Comparison of ENCODE assay signal across 8 cellular contexts in the genomic region with DNA sequence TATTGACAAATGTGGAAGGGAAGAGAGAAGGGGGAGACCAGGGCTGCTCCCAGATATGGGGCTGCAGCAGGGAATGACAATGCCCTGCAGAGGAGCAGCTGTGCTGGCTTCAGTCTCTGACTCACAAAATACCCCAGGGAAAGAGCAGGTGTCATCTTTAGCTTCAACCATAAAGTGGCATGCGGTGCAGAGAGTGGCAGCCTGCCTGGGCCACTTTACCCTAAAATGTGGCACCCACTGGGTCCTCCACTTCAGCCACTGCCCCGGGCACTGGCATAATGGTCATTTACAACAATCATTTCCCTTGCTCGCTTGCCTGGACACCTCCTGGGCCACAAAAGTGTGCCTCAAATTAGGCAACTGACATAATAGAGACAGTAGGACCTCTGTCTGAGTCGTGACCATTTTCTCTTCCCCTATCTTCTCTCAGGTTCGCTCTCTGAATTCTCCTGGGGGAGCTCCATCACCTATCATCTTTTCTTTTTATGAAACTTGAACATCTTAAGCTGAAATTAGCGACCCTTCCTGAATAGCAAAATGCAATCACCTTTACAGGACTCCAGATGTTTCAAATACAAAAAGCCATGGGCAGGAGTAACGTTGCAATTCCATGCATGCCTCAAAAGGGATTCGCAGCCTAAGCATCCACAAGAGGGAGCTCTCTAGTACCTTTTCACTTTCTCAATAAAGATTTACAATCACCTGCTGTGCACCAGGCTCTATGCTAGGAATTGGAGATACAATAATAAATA.
A peak's percentile ranks its signal among the peaks of the same experiment; 100 is the strongest.
DNase-seq lines count a peak whose midpoint lies in the region; ATAC-seq and FAIRE-seq lines count a peak whose summit lies in the region.

No MANE protein-coding gene starts in this region.

- H2BK5ac ChIP-seq in trophoblast cell (ENCODE audit: low read depth, low read length, poor library complexity) = no peak overlapping the region

- peaks cover 0 to 2% (median 0%) of the 10 kb centered on the region in 4 donors for H3K4me1 Mint-ChIP-seq in CD4-positive, CD25-positive, alpha-beta regulatory T cell

- no peak for ATAC-seq in CD4-positive, CD25-positive, alpha-beta regulatory T cell (ENCODE audit: low read depth in 2 of 2)
- ATAC-seq in HG02943 (IDR thresholded peaks at IDR 0.05; ENCODE audit: low read depth, unreplicated experiment) (peak; percentile 77), HG03196 (IDR thresholded peaks at IDR 0.05; ENCODE audit: unreplicated experiment) (no peak)

- no peak overlapping the region for H3K18ac ChIP-seq in trophoblast cell (ENCODE audit: low read length)

- no peaks in the 10 kb centered on the region for H3K36me3 ChIP-seq in CD4-positive, CD25-positive, alpha-beta regulatory T cell (ENCODE audit: control insufficient read depth, insufficient read depth, low read length)
- no peaks in the 10 kb centered on the region for H3K36me3 ChIP-seq in trophoblast cell (ENCODE audit: control insufficient read depth in 1 of 2, insufficient read depth in 2 of 2, low read length in 2 of 2)

- H3K36me3 Mint-ChIP-seq in CD4-positive, CD25-positive, alpha-beta regulatory T cell = no peaks in the 10 kb centered on the region

- no peak overlapping the region for H2AK5ac ChIP-seq in trophoblast cell (ENCODE audit: low read length)

- H2AFZ ChIP-seq in trophoblast cell (ENCODE audit: insufficient read depth, low read length, poor library complexity) = no peak overlapping the region

- peak overlapping the region; percentile 52 for H2BK12ac ChIP-seq in trophoblast cell (ENCODE audit: low read length)

- H3K9me3 Mint-ChIP-seq in CD4-positive, CD25-positive, alpha-beta regulatory T cell = no peaks in the 10 kb centered on the region

- H3K27ac ChIP-seq in CD4-positive, CD25-positive, alpha-beta regulatory T cell (ENCODE audit: insufficient read depth, low read length, poor library complexity, severe bottlenecking) = no peak overlapping the region
- no peak overlapping the region for H3K27ac ChIP-seq in trophoblast cell (ENCODE audit: low read depth, low read length)

- H3K4me2 ChIP-seq in trophoblast cell (ENCODE audit: low read length) = no peak overlapping the region

- no peak overlapping the region for H3K4me3 ChIP-seq in CD4-positive, CD25-positive, alpha-beta regulatory T cell (ENCODE audit: low read depth, low read length)
- no peak overlapping the region for H3K4me3 ChIP-seq in trophoblast cell (ENCODE audit: low read depth, low read length)

- H2BK120ac ChIP-seq in trophoblast cell (ENCODE audit: insufficient read depth, low read length, poor library complexity) = no peak overlapping the region

- no peak overlapping the region for H4K8ac ChIP-seq in trophoblast cell (ENCODE audit: low read depth, low read length)

- H3K79me1 ChIP-seq in trophoblast cell (ENCODE audit: low read length) = no peaks in the 10 kb centered on the region

- peak overlapping the region; percentile 17 for H4K91ac ChIP-seq in trophoblast cell (ENCODE audit: low read depth, low read length)

- H3K4ac ChIP-seq in trophoblast cell (ENCODE audit: low read depth, low read length) = no peak overlapping the region

- peaks cover 24% of the 10 kb centered on the region for H3K27me3 Mint-ChIP-seq in CD4-positive, CD25-positive, alpha-beta regulatory T cell

- WGBS in trophoblast cell (ENCODE audit: extremely low coverage, insufficient coverage, insufficient read length) = no CpG with 5 or more reads among the region's 8 CpGs

- no peaks in the 10 kb centered on the region for H3K9me3 ChIP-seq in CD4-positive, CD25-positive, alpha-beta regulatory T cell (ENCODE audit: control insufficient read depth in 2 of 2, low read length in 2 of 2)
- no peaks in the 10 kb centered on the region for H3K9me3 ChIP-seq in trophoblast cell (ENCODE audit: insufficient read depth, low read depth, low read length)

- peak in 2 of 3 donors; percentile 4 to 30 for DNase-seq in CD4-positive, CD25-positive, alpha-beta regulatory T cell
- DNase-seq in GM18507 (ENCODE audit: extremely low spot score, insufficient read length, low read depth) (peak; percentile 15), NCI-H1417 treated with DMSO at 0.1 percent for 48 hours (lab: John Stamatoyannopoulos, UW) (peak; percentile 49), SW480 (ENCODE audit: low spot score) (peak; percentile 74), fibroblast of gingiva (ENCODE audit: low read depth) (peak; percentile 6), trophoblast cell (peak; percentile 33 to 82)

- H3K4me1 ChIP-seq in CD4-positive, CD25-positive, alpha-beta regulatory T cell (ENCODE audit: control insufficient read depth, insufficient read depth, low read length, poor library complexity, severe bottlenecking) = no peaks in the 10 kb centered on the region
- H3K4me1 ChIP-seq in trophoblast cell (ENCODE audit: control insufficient read depth in 1 of 2, insufficient read depth in 2 of 2, low read length in 2 of 2) = no peaks in the 10 kb centered on the region

- H3K79me2 ChIP-seq in trophoblast cell (ENCODE audit: control insufficient read depth, insufficient read depth, low read length, poor library complexity) = no peaks in the 10 kb centered on the region

- H4K12ac ChIP-seq in trophoblast cell (ENCODE audit: low read depth, low read length) = no peak overlapping the region

- H3K27ac Mint-ChIP-seq in CD4-positive, CD25-positive, alpha-beta regulatory T cell = no peak overlapping the region

- H3K23ac ChIP-seq in trophoblast cell (ENCODE audit: low read length) = no peak overlapping the region

- no peak overlapping the region for H3K4me3 Mint-ChIP-seq in CD4-positive, CD25-positive, alpha-beta regulatory T cell

- H3K9ac ChIP-seq in trophoblast cell (ENCODE audit: low read length) = no peak overlapping the region

- no peak overlapping the region for H3K14ac ChIP-seq in trophoblast cell (ENCODE audit: low read length)

- FAIRE-seq in GM18507 (lab: Jason Lieb, UNC) = peak; percentile 78

- peaks cover 6% of the 10 kb centered on the region for H3K27me3 ChIP-seq in CD4-positive, CD25-positive, alpha-beta regulatory T cell (ENCODE audit: control insufficient read depth, insufficient read depth, low read length)
- H3K27me3 ChIP-seq in trophoblast cell (ENCODE audit: insufficient read depth, low read length) = no peaks in the 10 kb centered on the region

Comparison
In these comparisons a context has a peak if more than half of its experiments do, and no peak if none do; other contexts are left out.
1. DNase-seq: peak in every context shown above with its lines; median percentile 74 in SW480; 58 in trophoblast cell; 49 in NCI-H1417 treated with DMSO at 0.1 percent for 48 hours; 17 in CD4-positive, CD25-positive, alpha-beta regulatory T cell; 15 in GM18507; 6 in fibroblast of gingiva.